Comparison of ENCODE assay signal across 39 cellular contexts in genomic region chr22:32490279-32490678, GRCh38. TPM values are rescaled to one million over a fixed set of nuclear protein-coding genes. Genes with fewer than 3 reads are reported as not detected.
"Had no signal": no experiment of that assay in that cellular context is flagged by ENCODE, and none has a peak within 500 bp of the region (broad histone marks: within the 10 kb centered on the region; RNA-seq: fewer than 3 reads in every experiment).

No MANE protein-coding gene starts in this region.

- H3K27ac Mint-ChIP-seq: activated CD8-positive, alpha-beta memory T cell treated with anti-CD3 and anti-CD28 coated beads, Interleukin-2, amount 10 ng/mL, durations not matched to agents 7 days and 5 days; T-cell had no signal

- H3K9me3 ChIP-seq: adrenal gland, body of pancreas, breast epithelium had no signal

- H3K4me1 ChIP-seq: breast epithelium had no signal

- H3K4me3 ChIP-seq: adrenal gland, body of pancreas, breast epithelium, K562, PC-9 had no signal

- H3K4me3 Mint-ChIP-seq: activated CD8-positive, alpha-beta memory T cell treated with anti-CD3 and anti-CD28 coated beads, Interleukin-2, amount 10 ng/mL, durations not matched to agents 7 days and 5 days; T-cell had no signal

- H3K36me3 ChIP-seq: breast epithelium had no signal

- ATAC-seq: activated CD8-positive, alpha-beta memory T cell treated with anti-CD3 and anti-CD28 coated beads, Interleukin-2, amount 10 ng/mL, durations not matched to agents 7 days and 5 days; body of pancreas; K562; Right ventricle myocardium inferior; SK-N-SH treated with all-trans-retinoic acid at 6 μM for 48 hours; T-cell had no signal

- H3K9me3 Mint-ChIP-seq: T-cell had no signal

- DNase-seq: activated CD4-positive, alpha-beta T cell treated with anti-CD3 and anti-CD28 coated beads for 1 hour; activated CD4-positive, alpha-beta T cell treated with anti-CD3 and anti-CD28 coated beads for 48 hours; activated CD4-positive, CD25-positive, alpha-beta regulatory T cell; activated CD8-positive, alpha-beta memory T cell treated with anti-CD3 and anti-CD28 coated beads for 24 hours; activated CD8-positive, alpha-beta memory T cell treated with anti-CD3 and anti-CD28 coated beads, Interleukin-2, amount 10 ng/mL, durations not matched to agents 7 days and 5 days; activated CD8-positive, alpha-beta memory T cell treated with anti-CD3 and anti-CD28 coated beads, Interleukin-2, amount 50 U/mL, for 48 hours; activated effector memory CD4-positive, alpha-beta T cell treated with anti-CD3 and anti-CD28 coated beads, Interleukin-2, amount 50 U/mL, for 16 hours; activated naive CD4-positive, alpha-beta T cell; activated naive CD4-positive, alpha-beta T cell treated with anti-CD3 and anti-CD28 coated beads, Interleukin-2, amount 50 U/mL, for 16 hours; adrenal gland; body of pancreas; IMR-90; NCI-H1092 treated with DMSO at 0.1 percent for 48 hours; NCI-H1417; NCI-H146; NCI-H187; NCI-H2029 treated with DMSO at 0.1 percent for 48 hours; NCI-H2107; NCI-H2171; NCI-H510A; NCI-H526; NCI-H748 treated with DMSO at 0.1 percent for 48 hours; NK-92 treated with Interleukin-12 subunit alpha and Interleukin-12 subunit beta, amount 100 ng/mL, for 24 hours; PC-9; SIG-M5; T-cell; T-helper 2 cell; T-helper 9 cell; WERI-Rb-1 had no signal

- H3K27ac ChIP-seq: body of pancreas, breast epithelium, PC-9, RWPE1, WERI-Rb-1 had no signal

- H3K27me3 Mint-ChIP-seq: activated CD8-positive, alpha-beta memory T cell treated with anti-CD3 and anti-CD28 coated beads, Interleukin-2, amount 10 ng/mL, durations not matched to agents 7 days and 5 days; T-cell had no signal

- H3K27me3 ChIP-seq: adrenal gland, body of pancreas, breast epithelium had no signal

RNA-seq across cellular contexts. Expression of gene BPIFC, which starts 26.0 kb away (rescaled TPM):
- total RNA-seq: activated CD8-positive, alpha-beta memory T cell treated with anti-CD3 and anti-CD28 coated beads, Interleukin-2, amount 10 ng/mL, durations not matched to agents 7 days and 5 days; adrenal gland; astrocyte; body of pancreas; breast epithelium; cardiac septum; IMR-90; K562; M059J; OCI-LY7; PC-9; Right ventricle myocardium inferior; SK-MEL-5; T-cell had no signal
- polyA plus RNA-seq: adrenal gland, IMR-90, K562 had no signal
